2 cellular contexts compared by ENCODE assay signal in the genomic region with DNA sequence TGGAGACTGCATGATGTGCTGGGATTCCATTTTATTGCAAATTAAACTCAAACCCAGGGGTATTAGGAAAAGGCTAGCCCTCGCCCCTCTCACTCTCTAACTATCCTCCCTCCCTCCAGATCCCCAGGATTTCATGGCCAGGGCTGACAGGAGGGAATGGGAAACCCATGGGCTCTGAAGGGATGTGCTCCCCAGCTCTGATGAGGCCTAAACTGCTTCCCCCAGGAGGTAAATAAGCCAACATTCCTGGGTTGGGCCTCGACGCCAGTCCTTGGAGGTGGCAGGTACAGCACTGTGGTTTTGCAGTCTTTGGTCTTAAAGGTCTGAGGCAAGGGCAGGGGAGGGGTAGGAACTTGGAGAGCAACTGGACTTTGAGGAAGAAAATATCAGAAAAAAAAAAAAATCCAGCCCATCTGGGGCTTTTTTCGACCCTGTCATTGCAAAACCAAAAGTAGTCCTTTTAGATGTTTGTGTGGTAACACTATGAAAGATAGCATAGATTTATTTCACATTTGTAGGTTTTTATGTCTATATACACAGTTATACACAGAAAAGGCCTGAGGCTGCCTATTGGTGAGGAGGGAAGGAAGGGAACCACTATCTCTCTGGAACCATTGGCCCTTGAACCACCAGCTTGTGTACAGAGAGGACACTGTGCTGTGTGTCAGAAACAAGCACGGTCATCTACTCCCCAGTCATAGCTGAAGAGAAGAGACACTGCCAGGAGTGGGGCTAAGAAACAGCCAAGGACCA.
TF ChIP-seq lines count a peak whose summit lies in the region.

No MANE protein-coding gene starts in this region.

TF ChIP-seq in GM12891, 5 proteins besides CTCF, POLR2A, EP300 and RAD21:
- TF ChIP-seq PAX5 (IDR thresholded peaks at IDR 0.05; ENCODE audit: insufficient read depth, low read length, severe bottlenecking) (no peak), SPI1 (IDR thresholded peaks at IDR 0.05; ENCODE audit: low read depth, low read length) (no peak), POLR2AphosphoS5 (IDR thresholded peaks at IDR 0.05; ENCODE audit: low read depth, low read length) (no peak), TAF1 (IDR thresholded peaks at IDR 0.05; ENCODE audit: low read depth, low read length) (no peak), POU2F2 (IDR thresholded peaks at IDR 0.05; ENCODE audit: low read depth, low read length) (no peak)

TF ChIP-seq in GM23338, 12 proteins besides CTCF, POLR2A, EP300 and RAD21:
- TF ChIP-seq NANOG (IDR thresholded peaks at IDR 0.05; ENCODE audit: borderline replicate concordance) (no peak), EZH2 (IDR thresholded peaks at IDR 0.05; ENCODE audit: low read depth, unreplicated experiment) (no peak), ZNF114 (CRISPR knock-in tag; IDR thresholded peaks at IDR 0.05) (no peak), POLR2AphosphoS5 (IDR thresholded peaks at IDR 0.05; ENCODE audit: low read depth) (no peak), STAT1 (IDR thresholded peaks at IDR 0.05; ENCODE audit: unreplicated experiment) (no peak), EZH2phosphoT487 (IDR thresholded peaks at IDR 0.05; ENCODE audit: unreplicated experiment) (no peak), CREB1 (CRISPR knock-in tag; IDR thresholded peaks at IDR 0.05; ENCODE audit: low read depth) (no peak), JUNB (IDR thresholded peaks at IDR 0.05; ENCODE audit: unreplicated experiment) (no peak)
- TF ChIP-seq, protein P1, sequence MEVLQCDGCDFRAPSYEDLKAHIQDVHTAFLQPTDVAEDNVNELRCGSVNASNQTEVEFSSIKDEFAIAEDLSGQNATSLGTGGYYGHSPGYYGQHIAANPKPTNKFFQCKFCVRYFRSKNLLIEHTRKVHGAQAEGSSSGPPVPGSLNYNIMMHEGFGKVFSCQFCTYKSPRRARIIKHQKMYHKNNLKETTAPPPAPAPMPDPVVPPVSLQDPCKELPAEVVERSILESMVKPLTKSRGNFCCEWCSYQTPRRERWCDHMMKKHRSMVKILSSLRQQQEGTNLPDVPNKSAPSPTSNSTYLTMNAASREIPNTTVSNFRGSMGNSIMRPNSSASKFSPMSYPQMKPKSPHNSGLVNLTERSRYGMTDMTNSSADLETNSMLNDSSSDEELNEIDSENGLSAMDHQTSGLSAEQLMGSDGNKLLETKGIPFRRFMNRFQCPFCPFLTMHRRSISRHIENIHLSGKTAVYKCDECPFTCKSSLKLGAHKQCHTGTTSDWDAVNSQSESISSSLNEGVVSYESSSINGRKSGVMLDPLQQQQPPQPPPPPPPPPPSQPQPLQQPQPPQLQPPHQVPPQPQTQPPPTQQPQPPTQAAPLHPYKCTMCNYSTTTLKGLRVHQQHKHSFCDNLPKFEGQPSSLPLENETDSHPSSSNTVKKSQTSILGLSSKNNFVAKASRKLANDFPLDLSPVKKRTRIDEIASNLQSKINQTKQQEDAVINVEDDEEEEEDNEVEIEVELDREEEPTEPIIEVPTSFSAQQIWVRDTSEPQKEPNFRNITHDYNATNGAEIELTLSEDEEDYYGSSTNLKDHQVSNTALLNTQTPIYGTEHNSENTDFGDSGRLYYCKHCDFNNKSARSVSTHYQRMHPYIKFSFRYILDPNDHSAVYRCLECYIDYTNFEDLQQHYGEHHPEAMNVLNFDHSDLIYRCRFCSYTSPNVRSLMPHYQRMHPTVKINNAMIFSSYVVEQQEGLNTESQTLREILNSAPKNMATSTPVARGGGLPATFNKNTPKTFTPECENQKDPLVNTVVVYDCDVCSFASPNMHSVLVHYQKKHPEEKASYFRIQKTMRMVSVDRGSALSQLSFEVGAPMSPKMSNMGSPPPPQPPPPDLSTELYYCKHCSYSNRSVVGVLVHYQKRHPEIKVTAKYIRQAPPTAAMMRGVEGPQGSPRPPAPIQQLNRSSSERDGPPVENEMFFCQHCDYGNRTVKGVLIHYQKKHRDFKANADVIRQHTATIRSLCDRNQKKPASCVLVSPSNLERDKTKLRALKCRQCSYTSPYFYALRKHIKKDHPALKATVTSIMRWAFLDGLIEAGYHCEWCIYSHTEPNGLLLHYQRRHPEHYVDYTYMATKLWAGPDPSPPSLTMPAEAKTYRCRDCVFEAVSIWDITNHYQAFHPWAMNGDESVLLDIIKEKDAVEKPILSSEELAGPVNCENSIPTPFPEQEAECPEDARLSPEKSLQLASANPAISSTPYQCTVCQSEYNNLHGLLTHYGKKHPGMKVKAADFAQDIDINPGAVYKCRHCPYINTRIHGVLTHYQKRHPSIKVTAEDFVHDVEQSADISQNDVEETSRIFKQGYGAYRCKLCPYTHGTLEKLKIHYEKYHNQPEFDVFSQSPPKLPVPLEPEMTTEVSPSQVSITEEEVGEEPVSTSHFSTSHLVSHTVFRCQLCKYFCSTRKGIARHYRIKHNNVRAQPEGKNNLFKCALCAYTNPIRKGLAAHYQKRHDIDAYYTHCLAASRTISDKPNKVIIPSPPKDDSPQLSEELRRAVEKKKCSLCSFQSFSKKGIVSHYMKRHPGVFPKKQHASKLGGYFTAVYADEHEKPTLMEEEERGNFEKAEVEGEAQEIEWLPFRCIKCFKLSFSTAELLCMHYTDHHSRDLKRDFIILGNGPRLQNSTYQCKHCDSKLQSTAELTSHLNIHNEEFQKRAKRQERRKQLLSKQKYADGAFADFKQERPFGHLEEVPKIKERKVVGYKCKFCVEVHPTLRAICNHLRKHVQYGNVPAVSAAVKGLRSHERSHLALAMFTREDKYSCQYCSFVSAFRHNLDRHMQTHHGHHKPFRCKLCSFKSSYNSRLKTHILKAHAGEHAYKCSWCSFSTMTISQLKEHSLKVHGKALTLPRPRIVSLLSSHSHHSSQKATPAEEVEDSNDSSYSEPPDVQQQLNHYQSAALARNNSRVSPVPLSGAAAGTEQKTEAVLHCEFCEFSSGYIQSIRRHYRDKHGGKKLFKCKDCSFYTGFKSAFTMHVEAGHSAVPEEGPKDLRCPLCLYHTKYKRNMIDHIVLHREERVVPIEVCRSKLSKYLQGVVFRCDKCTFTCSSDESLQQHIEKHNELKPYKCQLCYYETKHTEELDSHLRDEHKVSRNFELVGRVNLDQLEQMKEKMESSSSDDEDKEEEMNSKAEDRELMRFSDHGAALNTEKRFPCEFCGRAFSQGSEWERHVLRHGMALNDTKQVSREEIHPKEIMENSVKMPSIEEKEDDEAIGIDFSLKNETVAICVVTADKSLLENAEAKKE (CRISPR knock-in tag; IDR thresholded peaks at IDR 0.05): no peak
